ENCODE assay signal across 9 cellular contexts in the genomic region with DNA sequence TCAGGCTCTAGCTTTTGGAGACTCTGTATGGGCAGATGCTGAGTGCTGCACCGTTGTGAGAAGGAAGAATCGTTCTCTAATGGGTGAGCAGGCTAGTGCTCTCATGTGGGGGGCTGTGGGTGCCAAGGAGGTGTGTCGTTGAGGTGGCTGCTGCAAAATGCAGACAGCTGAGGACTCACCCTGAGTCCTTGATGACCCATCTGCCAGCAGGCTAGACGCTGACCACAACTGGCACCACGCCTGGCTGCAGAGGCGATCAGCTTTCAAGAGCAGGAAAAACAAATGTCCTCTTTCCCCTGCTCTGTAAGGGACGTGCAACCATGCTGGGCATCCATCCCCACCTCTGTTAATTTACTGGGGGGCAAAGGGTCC. TPM values are rescaled to one million over a fixed set of nuclear protein-coding genes. Genes with fewer than 3 reads are reported as not detected.
DNase-seq lines count a peak whose midpoint lies in the region; ATAC-seq, FAIRE-seq and TF ChIP-seq lines count a peak whose summit lies in the region.
"Had no signal": no experiment of that assay in that cellular context is flagged by ENCODE, and none has a peak within 500 bp of the region (broad histone marks: within the 10 kb centered on the region; RNA-seq: fewer than 3 reads in every experiment).

No MANE protein-coding gene starts in this region.

- WGBS in A549 (ENCODE audit: missing lambda C conversion rate), result 9% methylated on average over 7 of the region's 7 CpGs
- 31 to 56% (median 43%) methylated on average over 6 to 7 of the region's 7 CpGs for WGBS in stomach, 5 donors

- DNase-seq in A549 (ENCODE audit: low read depth in 1 of 2, low spot score in 1 of 2) (peak in 1 of 2 experiments; percentile 37), HK-2 (ENCODE audit: unreplicated experiment) (peak; percentile 74), SW 1271 (lab: John Stamatoyannopoulos, UW) (peak; percentile 48 to 57), Right ventricle myocardium superior (peak; percentile 62), COLO829 (ENCODE audit: low spot score) (no peak), stomach (no peak)
- DNase-seq in activated CD4-positive, alpha-beta T cell treated with anti-CD3 and anti-CD28 coated beads for 4 hours, result no peak

- ATAC-seq in A549 (peak; percentile 64 to 66), Right ventricle myocardium superior (ENCODE audit: poor library complexity) (peak; percentile 69), HG02885 (IDR thresholded peaks at IDR 0.05; ENCODE audit: poor library complexity, unreplicated experiment) (no peak)

- H3K4me1 ChIP-seq in A549, result peaks cover 52% of the 10 kb centered on the region
- H3K4me1 ChIP-seq in stomach, result no peaks in the 10 kb centered on the region

- H3K4me3 ChIP-seq in A549 (no peak overlapping the region), stomach (no peak overlapping the region)

- CTCF ChIA-PET in A549 (lab: Yijun Ruan, JAX), result interaction anchor here (0.7 to 13.4 kb wide), 3 partner anchors 21 to 505 kb away, joined by 3 to 103 read pairs (median 19); partner anchors contain the start of gene LOXHD1

- no peak for TF ChIP-seq CTCF in A549 (IDR thresholded peaks at IDR 0.05)
- TF ChIP-seq CTCF in stomach (IDR thresholded peaks at IDR 0.05), result no peak

- H3K27ac ChIP-seq in A549 (peak overlapping the region; percentile 68 to 88), stomach (no peak overlapping the region)

- no peaks in the 10 kb centered on the region for H3K9me3 ChIP-seq in A549
- H3K9me3 ChIP-seq in stomach, result no peaks in the 10 kb centered on the region

- TF ChIP-seq POLR2A in A549 (IDR thresholded peaks at IDR 0.05; ENCODE audit: low read length) (no peak), stomach (IDR thresholded peaks at IDR 0.05) (no peak)

- no peak for TF ChIP-seq RAD21 in A549 (conservative IDR thresholded peaks at IDR 0.05 in 1 of 2, IDR thresholded peaks at IDR 0.05 in 1 of 2)

- no peak for TF ChIP-seq EP300 in A549 (IDR thresholded peaks at IDR 0.05)
- no peak for TF ChIP-seq EP300 in stomach (IDR thresholded peaks at IDR 0.05)

- FAIRE-seq in A549 (lab: Jason Lieb, UNC), result no peak
- FAIRE-seq: endothelial cell of umbilical vein had no signal

- H3K4me2 ChIP-seq in A549, result peak overlapping the region; percentile 67

- POLR2A ChIA-PET in A549 (lab: Yijun Ruan, JAX), result interaction anchor here (1.5 kb wide), 1 partner anchor 21 kb away, joined by 8 read pairs; a partner anchor contains a TSS

- no peaks in the 10 kb centered on the region for H3K36me3 ChIP-seq in stomach

- H3K27me3 ChIP-seq in stomach, result no peaks in the 10 kb centered on the region

- intact Hi-C loops in Right ventricle myocardium superior (cut with DNase I), result no loop called here
- intact Hi-C loops in stomach (cut with DNase I; ENCODE audit: low total_unique reads), result no loop called here

TF ChIP-seq in A549, 52 proteins besides CTCF, POLR2A, EP300 and RAD21:
- no peak for TF ChIP-seq HOXA7 (CRISPR knock-in tag; IDR thresholded peaks at IDR 0.05)
- no peak for TF ChIP-seq POLR2AphosphoS2 (conservative IDR thresholded peaks at IDR 0.05; ENCODE audit: low read length)
- no peak for TF ChIP-seq RFX5 (IDR thresholded peaks at IDR 0.05)
- no peak for TF ChIP-seq MYC (IDR thresholded peaks at IDR 0.05; ENCODE audit: borderline replicate concordance, low read length)
- no peak for TF ChIP-seq FOXS1 (CRISPR knock-in tag; IDR thresholded peaks at IDR 0.05)
- no peak for TF ChIP-seq CHD2 (IDR thresholded peaks at IDR 0.05; ENCODE audit: low read length, partially characterized antibody)
- no peak for TF ChIP-seq TP53 (CRISPR knock-in tag; IDR thresholded peaks at IDR 0.05)
- TF ChIP-seq ZNF302 (CRISPR knock-in tag; IDR thresholded peaks at IDR 0.05), result no peak
- TF ChIP-seq PBX3 (IDR thresholded peaks at IDR 0.05), result no peak
- TF ChIP-seq, protein P1, sequence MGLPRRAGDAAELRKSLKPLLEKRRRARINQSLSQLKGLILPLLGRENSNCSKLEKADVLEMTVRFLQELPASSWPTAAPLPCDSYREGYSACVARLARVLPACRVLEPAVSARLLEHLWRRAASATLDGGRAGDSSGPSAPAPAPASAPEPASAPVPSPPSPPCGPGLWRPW (IDR thresholded peaks at IDR 0.05), result no peak
- TF ChIP-seq HOXB13 (CRISPR knock-in tag; IDR thresholded peaks at IDR 0.05; ENCODE audit: low read depth), result no peak
- TF ChIP-seq NPAS2 (CRISPR knock-in tag; IDR thresholded peaks at IDR 0.05; ENCODE audit: borderline replicate concordance), result no peak
- TF ChIP-seq SMC3 (IDR thresholded peaks at IDR 0.05), result no peak
- no peak for TF ChIP-seq NR3C1 (IDR thresholded peaks at IDR 0.05)
- no peak for TF ChIP-seq FOSL2 (IDR thresholded peaks at IDR 0.05)
- no peak for TF ChIP-seq FOSL2 (CRISPR knock-in tag; IDR thresholded peaks at IDR 0.05)
- TF ChIP-seq TFCP2L1 (CRISPR knock-in tag; IDR thresholded peaks at IDR 0.05), result no peak

RNA-seq across cellular contexts. Expression of gene HAUS1, which starts 48.2 kb away (rescaled TPM):
- 52.6 and 58.6 TPM in 2 replicates for polyA plus RNA-seq in A549 (2011; rRNA removed)
- polyA plus RNA-seq in A549 (2012; cell fraction: cytosol; rRNA removed), result 38.7 and 47.6 TPM in 2 replicates
- polyA plus RNA-seq in A549 (2012; cell fraction: nucleus; rRNA removed), result 7.8 and 10.8 TPM in 2 replicates
- polyA plus RNA-seq in A549 (2017; fragmentation: RNase III; extraction: RNeasy Plus Mini Kit Qiagen cat#74134 plus additional on column Dnase treatment), result 55.5 to 59.7 TPM (median 55.8 TPM) in 3 replicates
- 9.3 and 9.5 TPM in 2 replicates for polyA minus RNA-seq in A549 (2011; rRNA and poly(A)+ RNA removed)
- total RNA-seq in Right ventricle myocardium superior, result 5.5 TPM
- 10 to 100 TPM in 2 of 5 donors, 1 to 10 TPM in 2, not detected in 1; 2.2 to 32.3 (median 16.7) TPM for total RNA-seq in stomach
- 10 to 100 TPM; 23.5 to 32.1 (median 28.6) TPM for polyA plus RNA-seq in stomach

RNA-seq across cellular contexts. Expression of gene ATP5F1A, which starts 54.3 kb away (rescaled TPM):
- polyA plus RNA-seq in A549 (2011; rRNA removed) (492 and 543 TPM in 2 replicates), A549 (2017; fragmentation: RNase III; extraction: RNeasy Plus Mini Kit Qiagen cat#74134 plus additional on column Dnase treatment) (411 to 422 TPM (median 413 TPM) in 3 replicates), stomach (100 to 1,000 TPM; 275 to 406 (median 372) TPM)
- 381 and 388 TPM in 2 replicates for polyA plus RNA-seq in A549 (2012; cell fraction: cytosol; rRNA removed)
- 294 and 432 TPM in 2 replicates for polyA plus RNA-seq in A549 (2012; cell fraction: nucleus; rRNA removed)
- polyA minus RNA-seq in A549 (2011; rRNA and poly(A)+ RNA removed), result 392 and 431 TPM in 2 replicates
- total RNA-seq in Right ventricle myocardium superior (1,824 TPM), stomach (100 to 1,000 TPM in 4 of 5 donors, 10 to 100 TPM in 1; 82.9 to 631 (median 583) TPM)

Comparison
In these comparisons a context has a peak if more than half of its experiments do, and no peak if none do; other contexts are left out.
1. DNase-seq: peak in HK-2 (single experiment), SW 1271 (2 of 2) and Right ventricle myocardium superior (single experiment); none in activated CD4-positive, alpha-beta T cell treated with anti-CD3 and anti-CD28 coated beads for 4 hours (0 of 2), COLO829 (single experiment) and stomach (single experiment).
2. H3K27ac ChIP-seq: peak in A549 (2 of 2); none in stomach (0 of 5).